19 cellular contexts compared by ENCODE assay signal in genomic region chr11:116225784-116226410, GRCh38.
"Had no signal": no experiment of that assay in that cellular context is flagged by ENCODE, and none has a peak within 500 bp of the region (broad histone marks: within the 10 kb centered on the region; RNA-seq: fewer than 3 reads in every experiment).

No MANE protein-coding gene starts in this region.

- H3K4me1 Mint-ChIP-seq: activated naive CD8-positive, alpha-beta T cell treated with anti-CD3 and anti-CD28 coated beads for 36 hours; memory B cell; naive thymus-derived CD4-positive, alpha-beta T cell had no signal

- H3K36me3 ChIP-seq: colonic mucosa, neutrophil, pancreas had no signal

- H3K9me3 Mint-ChIP-seq: activated naive CD8-positive, alpha-beta T cell treated with anti-CD3 and anti-CD28 coated beads for 36 hours; endodermal cell had no signal

- H3K4me3 ChIP-seq: colonic mucosa, mucosa of descending colon, pancreas had no signal

- H3K27ac Mint-ChIP-seq: activated naive CD8-positive, alpha-beta T cell treated with anti-CD3 and anti-CD28 coated beads for 36 hours; endodermal cell; memory B cell; naive thymus-derived CD4-positive, alpha-beta T cell had no signal

- DNase-seq: activated CD4-positive, alpha-beta T cell treated with anti-CD3 and anti-CD28 coated beads, Interleukin-2, amount 50 U/mL, for 4 hours; activated naive CD8-positive, alpha-beta T cell treated with anti-CD3 and anti-CD28 coated beads for 36 hours; amniotic stem cell; central memory CD4-positive, alpha-beta T cell; colonic mucosa; foreskin fibroblast; mucosa of descending colon; naive thymus-derived CD4-positive, alpha-beta T cell; pancreas; stimulated activated CD4-positive, alpha-beta T cell treated with anti-CD3 and anti-CD28 coated beads, Interleukin-12 subunit alpha, Interleukin-12 subunit beta, amount 100 ng/mL, for 4 hours; stimulated activated CD4-positive, alpha-beta T cell treated with anti-CD3 and anti-CD28 coated beads, Interleukin-1b, Interleukin-23, amount 100 ng/mL, for 48 hours; stimulated activated CD8-positive, alpha-beta memory T cell treated with anti-CD3 and anti-CD28 coated beads, Interleukin-4, amount 100 ng/mL, for 48 hours; stimulated activated naive CD4-positive, alpha-beta T cell had no signal

- H3K4me3 Mint-ChIP-seq: activated naive CD8-positive, alpha-beta T cell treated with anti-CD3 and anti-CD28 coated beads for 36 hours; endodermal cell; memory B cell; naive thymus-derived CD4-positive, alpha-beta T cell had no signal

- H3K27ac ChIP-seq: colonic mucosa, epithelial cell of prostate, neutrophil, pancreas had no signal

- FAIRE-seq: keratinocyte, pancreas, TTC549 had no signal

- ATAC-seq: mucosa of descending colon; naive thymus-derived CD4-positive, alpha-beta T cell; pancreas had no signal

- H3K9me3 ChIP-seq: colonic mucosa, mucosa of descending colon, neutrophil, pancreas had no signal

- H3K4me1 ChIP-seq: colonic mucosa, pancreas had no signal

- H3K36me3 Mint-ChIP-seq: activated naive CD8-positive, alpha-beta T cell treated with anti-CD3 and anti-CD28 coated beads for 36 hours; naive thymus-derived CD4-positive, alpha-beta T cell had no signal
